15 cellular contexts compared by ENCODE assay signal in genomic region chr20:64066984-64067605, GRCh38. TPM values are rescaled to one million over a fixed set of nuclear protein-coding genes. Genes with fewer than 3 reads are reported as not detected.
DNase-seq lines count a peak whose midpoint lies in the region; ATAC-seq, FAIRE-seq and TF ChIP-seq lines count a peak whose summit lies in the region.
"Had no signal": no experiment of that assay in that cellular context is flagged by ENCODE, and none has a peak within 500 bp of the region (broad histone marks: within the 10 kb centered on the region; RNA-seq: fewer than 3 reads in every experiment).

No MANE protein-coding gene starts in this region.

- no peaks in the 10 kb centered on the region for H3K9me3 ChIP-seq in HEK293 (ENCODE audit: control insufficient read depth, insufficient read depth, low read depth, low read length)
- no peaks in the 10 kb centered on the region for H3K9me3 ChIP-seq in T-helper 17 cell (ENCODE audit: control insufficient read depth, low read length, poor library complexity, severe bottlenecking)
- H3K9me3 ChIP-seq: BE2C had no signal

- peak overlapping the region; percentile 99 for H3K27ac Mint-ChIP-seq in T-helper 2 cell treated with Interferon-gamma antibody and Interleukin-4, amounts not matched to agents 5 μg/mL and 100 μg/mL, for 36 hours
- H3K27ac Mint-ChIP-seq in T-helper 17 cell (peak overlapping the region; percentile 90), memory B cell (peak overlapping the region; percentile 77)

- POLR2A ChIA-PET in HEK293 (lab: Yijun Ruan, JAX) = no interaction called here

- H3K9me3 Mint-ChIP-seq in T-helper 2 cell treated with Interferon-gamma antibody and Interleukin-4, amounts not matched to agents 5 μg/mL and 100 μg/mL, for 36 hours = no peaks in the 10 kb centered on the region
- no peaks in the 10 kb centered on the region for H3K9me3 Mint-ChIP-seq in memory B cell
- H3K9me3 Mint-ChIP-seq: nephron had no signal

- peak overlapping the region; percentile 83 for H3K4me3 Mint-ChIP-seq in T-helper 2 cell treated with Interferon-gamma antibody and Interleukin-4, amounts not matched to agents 5 μg/mL and 100 μg/mL, for 36 hours
- H3K4me3 Mint-ChIP-seq in T-helper 17 cell (peak overlapping the region; percentile 50), memory B cell (no peak overlapping the region)
- H3K4me3 Mint-ChIP-seq: nephron had no signal

- ATAC-seq in T-helper 17 cell (no peak), memory B cell (ENCODE audit: low read depth) (no peak), GM21423 (IDR thresholded peaks at IDR 0.05; ENCODE audit: unreplicated experiment) (no peak), HG02852 (IDR thresholded peaks at IDR 0.05; ENCODE audit: unreplicated experiment) (no peak)

- no peaks in the 10 kb centered on the region for H3K4me1 ChIP-seq in HEK293 (ENCODE audit: control insufficient read depth, insufficient read depth, low read length)

- peaks cover 13% of the 10 kb centered on the region for H3K36me3 Mint-ChIP-seq in T-helper 2 cell treated with Interferon-gamma antibody and Interleukin-4, amounts not matched to agents 5 μg/mL and 100 μg/mL, for 36 hours (ENCODE audit: low read depth)
- H3K36me3 Mint-ChIP-seq in T-helper 17 cell (ENCODE audit: low read depth) (no peaks in the 10 kb centered on the region), memory B cell (no peaks in the 10 kb centered on the region)

- FAIRE-seq in GM12891 (lab: Jason Lieb, UNC) = no peak
- FAIRE-seq: astrocyte had no signal

- H3K27me3 Mint-ChIP-seq in T-helper 2 cell treated with Interferon-gamma antibody and Interleukin-4, amounts not matched to agents 5 μg/mL and 100 μg/mL, for 36 hours (ENCODE audit: low read depth) = no peaks in the 10 kb centered on the region
- H3K27me3 Mint-ChIP-seq in T-helper 17 cell (no peaks in the 10 kb centered on the region), memory B cell (no peaks in the 10 kb centered on the region)

- no peak for DNase-seq in T-helper 2 cell treated with Interferon-gamma antibody and Interleukin-4, amounts not matched to agents 5 μg/mL and 100 μg/mL, for 36 hours (ENCODE audit: low spot score)
- DNase-seq in T-helper 2 cell (no peak), T-helper 17 cell (no peak), memory B cell (ENCODE audit: low spot score in 2 of 2) (no peak), GM12891 (ENCODE audit: insufficient read length, low spot score) (no peak)
- DNase-seq: 8988T, BE2C, NCI-H2227 treated with DMSO at 0.1 percent for 48 hours had no signal

- peaks cover 41% of the 10 kb centered on the region for H3K4me1 Mint-ChIP-seq in T-helper 2 cell treated with Interferon-gamma antibody and Interleukin-4, amounts not matched to agents 5 μg/mL and 100 μg/mL, for 36 hours (ENCODE audit: low read depth)
- H3K4me1 Mint-ChIP-seq in T-helper 17 cell (peaks cover 40% of the 10 kb centered on the region), memory B cell (peaks cover 46% of the 10 kb centered on the region)

- peaks cover 0 to 8% of the 10 kb centered on the region in 2 experiments; a peak in 1 of 3 replicates for H3K36me3 ChIP-seq in HEK293 (ENCODE audit: control insufficient read depth in 2 of 2, insufficient read depth in 1 of 2, low read length in 2 of 2)
- H3K36me3 ChIP-seq: BE2C had no signal

- CTCF ChIA-PET in HEK293 (lab: Yijun Ruan, JAX) = interaction anchor here (1.1 kb wide), 2 partner anchors 12 to 17 kb away, joined by 3 read pairs; partner anchors contain the start of genes LKAAEAR1 and RGS19

- no peak overlapping the region for H3K4me3 ChIP-seq in HEK293 (ENCODE audit: low read depth, low read length)

- no peak for TF ChIP-seq POLR2A in GM12891 (IDR thresholded peaks at IDR 0.05; ENCODE audit: low read depth, low read length)

- no peak for TF ChIP-seq CTCF in HEK293 (tag by site-specific recombination; IDR thresholded peaks at IDR 0.05)

- H3K27ac ChIP-seq in HEK293 (ENCODE audit: extremely low read depth, low read depth, low read length) = 0 out of 2 replicates have a peak overlapping the region, but pooled peaks have one; percentile 11
- H3K27ac ChIP-seq: VCaP had no signal

TF ChIP-seq in HEK293, 187 proteins besides CTCF, POLR2A, EP300 and RAD21 (continues in another document):
- TF ChIP-seq ZNF704 (tag by site-specific recombination; IDR thresholded peaks at IDR 0.05) (no peak), ZNF837 (tag by site-specific recombination; IDR thresholded peaks at IDR 0.05) (no peak), REST (tag by site-specific recombination; IDR thresholded peaks at IDR 0.05) (no peak), ZNF239 (tag by site-specific recombination; IDR thresholded peaks at IDR 0.05) (no peak)

TF ChIP-seq in GM12891, 5 proteins besides CTCF, POLR2A, EP300 and RAD21:
- TF ChIP-seq POU2F2 (IDR thresholded peaks at IDR 0.05; ENCODE audit: low read depth, low read length) (no peak), PAX5 (IDR thresholded peaks at IDR 0.05; ENCODE audit: insufficient read depth, low read length, severe bottlenecking) (no peak), TAF1 (IDR thresholded peaks at IDR 0.05; ENCODE audit: low read depth, low read length) (no peak), SPI1 (IDR thresholded peaks at IDR 0.05; ENCODE audit: low read depth, low read length) (no peak), POLR2AphosphoS5 (IDR thresholded peaks at IDR 0.05; ENCODE audit: low read depth, low read length) (no peak)

RNA-seq across cellular contexts. Expression of gene TCEA2, which starts 4.1 kb away (rescaled TPM):
- 10 to 100 TPM; 20.0 to 21.0 TPM for total RNA-seq in T-helper 17 cell
- polyA plus RNA-seq in GM12891 (2012; ENCODE audit: low read depth, missing spikeins) = 34.5 TPM

RNA-seq across cellular contexts. Expression of gene RGS19, which starts 12.2 kb away (rescaled TPM):
- total RNA-seq in T-helper 17 cell = 10 to 100 TPM; 42.8 to 50.9 TPM
- 27.9 TPM for polyA plus RNA-seq in GM12891 (2012; ENCODE audit: low read depth, missing spikeins)

RNA-seq across cellular contexts. Expression of gene OPRL1, which starts 12.8 kb away (rescaled TPM):
- 1 to 10 TPM; 1.4 to 2.7 TPM for total RNA-seq in T-helper 17 cell
- polyA plus RNA-seq in GM12891 (2012; ENCODE audit: low read depth, missing spikeins) = 0.68 TPM

RNA-seq across cellular contexts. Expression of gene LKAAEAR1, which starts 17.1 kb away (rescaled TPM):
- total RNA-seq in T-helper 17 cell = not detected
- not detected for polyA plus RNA-seq in GM12891 (2012; ENCODE audit: low read depth, missing spikeins)
- total RNA-seq: astrocyte, MCF 10A had no signal

RNA-seq across cellular contexts. Expression of gene SOX18, which starts 17.7 kb away (rescaled TPM):
- not detected for total RNA-seq in T-helper 17 cell
- polyA plus RNA-seq in GM12891 (2012; ENCODE audit: low read depth, missing spikeins) = 0.13 TPM
